11 cellular contexts compared by ENCODE assay signal in genomic region chr15:41806291-41807181, GRCh38. TPM values are rescaled to one million over a fixed set of nuclear protein-coding genes. Genes with fewer than 3 reads are reported as not detected.
DNase-seq lines count a peak whose midpoint lies in the region; ATAC-seq lines count a peak whose summit lies in the region.
"Had no signal": no experiment of that assay in that cellular context is flagged by ENCODE, and none has a peak within 500 bp of the region (broad histone marks: within the 10 kb centered on the region; RNA-seq: fewer than 3 reads in every experiment).

No MANE protein-coding gene starts in this region.

- H3K27me3 ChIP-seq in aorta (ENCODE audit: control insufficient read depth in 1 of 2, insufficient read depth in 2 of 2, low read length in 1 of 2) = no peaks in the 10 kb centered on the region

- intact Hi-C loops in aorta (cut with DNase I) = no loop called here

- H3K9me3 ChIP-seq in aorta (ENCODE audit: control insufficient read depth, low read length) = no peaks in the 10 kb centered on the region

- no peaks in the 10 kb centered on the region for H3K36me3 ChIP-seq in aorta (ENCODE audit: control insufficient read depth in 1 of 2, insufficient read depth in 2 of 2, low read length in 1 of 2)

- H3K27ac ChIP-seq in aorta (ENCODE audit: low read depth in 1 of 2, low read length in 2 of 2) = no peak overlapping the region
- H3K27ac ChIP-seq: C4-2B had no signal

- DNase-seq in COR-L47 (lab: John Stamatoyannopoulos, UW) (peak; percentile 20), NCI-H1105 (lab: John Stamatoyannopoulos, UW) (peak; percentile 23), cerebellar cortex (ENCODE audit: low spot score) (peak; percentile 34), mucosa of gallbladder (ENCODE audit: low spot score) (peak; percentile 37), NOMO-1 treated with dmso at 0.1 percent for 144 hours (lab: John Stamatoyannopoulos, UW; ENCODE audit: unreplicated experiment) (no peak), aorta (no peak)
- no peak for DNase-seq in central memory CD4-positive, alpha-beta T cell
- DNase-seq: KG1; stimulated activated naive CD4-positive, alpha-beta T cell had no signal

- H3K4me1 ChIP-seq in aorta (ENCODE audit: control insufficient read depth in 1 of 2, insufficient read depth in 2 of 2, low read length in 2 of 2) = no peaks in the 10 kb centered on the region

- no peak overlapping the region for H3K4me3 ChIP-seq in aorta (ENCODE audit: low read length in 2 of 2)

- ATAC-seq in GM21576 (IDR thresholded peaks at IDR 0.05; ENCODE audit: unreplicated experiment) (no peak), aorta (ENCODE audit: low FRiP score) (no peak)

- 86 to 89% methylated on average over 10 of the region's 10 CpGs for WGBS in aorta, 2 donors

RNA-seq across cellular contexts. Expression of gene JMJD7, which starts 21.4 kb away (rescaled TPM):
- 21.0 TPM for total RNA-seq in mucosa of gallbladder
- total RNA-seq in aorta = 10 to 100 TPM in 1 of 2 donors, 1 to 10 TPM in 1; 9.6 to 12.6 TPM
- polyA plus RNA-seq in aorta = 10 to 100 TPM in 1 of 2 donors, 1 to 10 TPM in 1; 7.0 to 10.5 TPM

RNA-seq across cellular contexts. Expression of gene PLA2G4B, which starts 32.1 kb away (rescaled TPM):
- total RNA-seq in mucosa of gallbladder (20.7 TPM), aorta (10 to 100 TPM in 1 of 2 donors, 1 to 10 TPM in 1; 6.7 to 11.1 TPM)
- polyA plus RNA-seq in aorta = 10 to 100 TPM; 14.3 to 51.8 TPM

RNA-seq across cellular contexts. Expression of gene MAPKBP1, which starts 32.3 kb away (rescaled TPM):
- total RNA-seq in mucosa of gallbladder (27.0 TPM), aorta (10 to 100 TPM; 38.2 to 44.1 TPM)
- 10 to 100 TPM; 13.6 to 17.0 TPM for polyA plus RNA-seq in aorta

Comparison
In these comparisons a context has a peak if more than half of its experiments do, and no peak if none do; other contexts are left out.
1. DNase-seq: peak in COR-L47 (single experiment), NCI-H1105 (single experiment), cerebellar cortex (single experiment) and mucosa of gallbladder (single experiment); none in NOMO-1 treated with dmso at 0.1 percent for 144 hours (single experiment), aorta (0 of 2) and central memory CD4-positive, alpha-beta T cell (single experiment).